ENCODE assay signal across 19 cellular contexts in the genomic region with DNA sequence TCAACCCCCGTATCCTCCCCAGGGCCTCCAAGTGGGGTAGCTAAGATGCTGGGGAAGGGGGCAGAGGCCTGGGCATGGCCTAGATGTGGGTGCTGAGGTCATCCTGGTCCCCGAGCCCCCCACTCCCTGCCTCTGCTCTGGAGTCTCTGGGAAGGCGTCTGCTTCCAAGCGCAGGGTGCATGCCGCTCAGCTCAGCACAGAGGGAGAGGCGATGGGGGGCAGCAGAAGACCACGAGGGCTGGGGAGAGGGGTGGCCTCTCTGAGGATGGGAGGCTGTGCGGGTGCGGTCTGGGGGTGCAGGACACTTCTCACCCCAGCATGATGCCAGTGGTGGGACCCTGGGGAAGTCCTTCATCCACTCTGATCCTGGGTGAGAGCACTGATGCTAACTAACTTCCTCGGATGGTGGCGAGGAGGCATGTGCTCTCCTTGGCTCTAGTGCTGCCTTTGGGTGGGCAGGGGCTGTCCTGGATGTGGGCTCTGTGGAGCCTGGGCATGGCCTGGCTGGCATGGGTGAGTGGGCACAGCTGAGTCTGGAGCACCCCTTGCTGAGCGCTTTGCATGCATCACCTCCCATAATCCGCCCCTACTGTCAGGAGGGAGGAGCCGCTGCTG. TPM values are rescaled to one million over a fixed set of nuclear protein-coding genes. Genes with fewer than 3 reads are reported as not detected.
"Had no signal": no experiment of that assay in that cellular context is flagged by ENCODE, and none has a peak within 500 bp of the region (broad histone marks: within the 10 kb centered on the region; RNA-seq: fewer than 3 reads in every experiment).

No MANE protein-coding gene starts in this region.

- H3K27ac ChIP-seq: colonic mucosa, heart left ventricle, left ventricle myocardium inferior, tibial artery, upper lobe of left lung, uterus had no signal

- H3K4me1 Mint-ChIP-seq: naive B cell; stimulated activated effector memory CD8-positive, alpha-beta T cell treated with anti-CD3 and anti-CD28 coated beads, Interleukin-12 subunit alpha, Interleukin-12 subunit beta, amount 100 ng/mL, for 72 hours had no signal

- H3K9me3 Mint-ChIP-seq: naive B cell; nephron; stimulated activated effector memory CD8-positive, alpha-beta T cell treated with anti-CD3 and anti-CD28 coated beads, Interleukin-12 subunit alpha, Interleukin-12 subunit beta, amount 100 ng/mL, for 72 hours had no signal

- DNase-seq: colonic mucosa, hippocampal formation, left ventricle myocardium inferior, naive B cell, tibial artery, uterus had no signal

- H3K27ac Mint-ChIP-seq: nephron; stimulated activated effector memory CD8-positive, alpha-beta T cell treated with anti-CD3 and anti-CD28 coated beads, Interleukin-12 subunit alpha, Interleukin-12 subunit beta, amount 100 ng/mL, for 72 hours had no signal

- H3K4me3 Mint-ChIP-seq: naive B cell; nephron; stimulated activated effector memory CD8-positive, alpha-beta T cell treated with anti-CD3 and anti-CD28 coated beads, Interleukin-12 subunit alpha, Interleukin-12 subunit beta, amount 100 ng/mL, for 72 hours had no signal

- H3K9me3 ChIP-seq: colonic mucosa, heart left ventricle, left ventricle myocardium inferior, tibial artery, upper lobe of left lung, uterus had no signal

- H3K4me3 ChIP-seq: colonic mucosa, heart left ventricle, left ventricle myocardium inferior, lung, smooth muscle cell, tibial artery, upper lobe of left lung, uterus had no signal

- H3K36me3 Mint-ChIP-seq: naive B cell; stimulated activated effector memory CD8-positive, alpha-beta T cell treated with anti-CD3 and anti-CD28 coated beads, Interleukin-12 subunit alpha, Interleukin-12 subunit beta, amount 100 ng/mL, for 72 hours had no signal

- H3K27me3 Mint-ChIP-seq: naive B cell had no signal

- H3K27me3 ChIP-seq: colonic mucosa, heart left ventricle, tibial artery, upper lobe of left lung, uterus had no signal

- H3K36me3 ChIP-seq: colonic mucosa, heart left ventricle, left ventricle myocardium inferior, tibial artery, upper lobe of left lung, uterus had no signal

- H3K4me1 ChIP-seq: colonic mucosa, heart left ventricle, left ventricle myocardium inferior, tibial artery, upper lobe of left lung, uterus had no signal

- FAIRE-seq: frontal cortex, islet of Langerhans had no signal

RNA-seq across cellular contexts. Expression of gene EFCAB8, which starts 34.6 kb away (rescaled TPM):
- total RNA-seq: cerebellum, frontal cortex, glomerular endothelial cell, left ventricle myocardium inferior, temporal lobe had no signal
- polyA plus RNA-seq: fibroblast of lung, right cardiac atrium had no signal
